Comparison of ENCODE assay signal across 9 cellular contexts in genomic region chr9:22452415-22453010, GRCh38. TPM values are rescaled to one million over a fixed set of nuclear protein-coding genes. Genes with fewer than 3 reads are reported as not detected.
DNase-seq lines count a peak whose midpoint lies in the region; TF ChIP-seq lines count a peak whose summit lies in the region.
"Had no signal": no experiment of that assay in that cellular context is flagged by ENCODE, and none has a peak within 500 bp of the region (broad histone marks: within the 10 kb centered on the region; RNA-seq: fewer than 3 reads in every experiment).

No MANE protein-coding gene starts in this region.

- DNase-seq in CD4-positive, alpha-beta memory T cell: peak; percentile 29 to 48 (median 35)
- peak; percentile 40 for DNase-seq in GM20000 (ENCODE audit: low spot score)
- peak; percentile 47 for DNase-seq in M059J (ENCODE audit: low read depth)
- peak; percentile 48 for DNase-seq in activated CD4-positive, alpha-beta T cell treated with anti-CD3 and anti-CD28 coated beads, Interleukin-2, amount 10 ng/mL, durations not matched to agents 7 days and 5 days
- DNase-seq in fibroblast of pulmonary artery (ENCODE audit: low read depth): peak; percentile 61
- DNase-seq in putamen (ENCODE audit: low spot score): peak; percentile 7
- DNase-seq in NOMO-1 (lab: John Stamatoyannopoulos, UW; ENCODE audit: unreplicated experiment in 2 of 2): no peak
- no peak for DNase-seq in NCI-H187 (lab: John Stamatoyannopoulos, UW)

- POLR2A ChIA-PET in CD4-positive, alpha-beta memory T cell (lab: Charles Lee; ENCODE audit: partially characterized antibody): interaction anchor here (1.1 kb wide), 1 partner anchor 641 kb away, joined by 3 read pairs; no protein-coding TSS in a partner anchor
- POLR2A ChIA-PET in activated CD4-positive, alpha-beta T cell treated with anti-CD3 and anti-CD28 coated beads, Interleukin-2, amount 10 ng/mL, durations not matched to agents 7 days and 5 days (lab: Charles Lee): interaction anchor here (0.6 kb wide), 1 partner anchor 219 kb away, joined by 3 read pairs; no protein-coding TSS in a partner anchor

- intact Hi-C loops in CD4-positive, alpha-beta memory T cell (cut with micrococcal nuclease): loop anchor here (1.0 to 5.0 kb wide), 4 partner anchors 146 to 1215 kb away; no protein-coding TSS in a partner anchor

- H3K4me1 ChIP-seq in CD4-positive, alpha-beta memory T cell (ENCODE audit: insufficient read depth, low read length): peaks cover 3% of the 10 kb centered on the region

- peaks cover 14% of the 10 kb centered on the region for H3K27me3 ChIP-seq in CD4-positive, alpha-beta memory T cell (ENCODE audit: insufficient read depth, low read length)

- CTCF ChIA-PET in CD4-positive, alpha-beta memory T cell (lab: Charles Lee; ENCODE audit: partially characterized antibody): interaction anchor here (0.8 to 3.0 kb wide), 8 partner anchors 8 to 649 kb away, joined by 3 to 37 read pairs (median 6); partner anchors contain the start of gene CDKN2B
- CTCF ChIA-PET in activated CD4-positive, alpha-beta T cell treated with anti-CD3 and anti-CD28 coated beads, Interleukin-2, amount 10 ng/mL, durations not matched to agents 7 days and 5 days (lab: Charles Lee): interaction anchor here (1.1 kb wide), 1 partner anchor 145 kb away, joined by 3 read pairs; no protein-coding TSS in a partner anchor

- no peak overlapping the region for H3K27ac ChIP-seq in CD4-positive, alpha-beta memory T cell (ENCODE audit: low read depth, low read length)

- peaks cover 0 to 7% (median 3%) of the 10 kb centered on the region in 4 donors for H3K4me1 Mint-ChIP-seq in CD4-positive, alpha-beta memory T cell
- no peaks in the 10 kb centered on the region for H3K4me1 Mint-ChIP-seq in activated CD4-positive, alpha-beta T cell treated with anti-CD3 and anti-CD28 coated beads, Interleukin-2, amount 10 ng/mL, durations not matched to agents 7 days and 5 days

- no peaks in the 10 kb centered on the region for H3K36me3 Mint-ChIP-seq in CD4-positive, alpha-beta memory T cell
- no peaks in the 10 kb centered on the region for H3K36me3 Mint-ChIP-seq in activated CD4-positive, alpha-beta T cell treated with anti-CD3 and anti-CD28 coated beads, Interleukin-2, amount 10 ng/mL, durations not matched to agents 7 days and 5 days (ENCODE audit: low read depth)
- H3K36me3 Mint-ChIP-seq: naive thymus-derived CD8-positive, alpha-beta T cell had no signal

- no peaks in the 10 kb centered on the region for H3K9me3 ChIP-seq in CD4-positive, alpha-beta memory T cell (ENCODE audit: control insufficient read depth in 1 of 2, low read length in 2 of 2)

- no peaks in the 10 kb centered on the region for H3K9me3 Mint-ChIP-seq in CD4-positive, alpha-beta memory T cell
- no peaks in the 10 kb centered on the region for H3K9me3 Mint-ChIP-seq in activated CD4-positive, alpha-beta T cell treated with anti-CD3 and anti-CD28 coated beads, Interleukin-2, amount 10 ng/mL, durations not matched to agents 7 days and 5 days
- H3K9me3 Mint-ChIP-seq: naive thymus-derived CD8-positive, alpha-beta T cell had no signal

- peak; percentile 81 for TF ChIP-seq CTCF in GM20000 (IDR thresholded peaks at IDR 0.05; ENCODE audit: extremely low read depth, missing control alignments)
- TF ChIP-seq CTCF in fibroblast of pulmonary artery (IDR thresholded peaks at IDR 0.05; ENCODE audit: low read length, missing control alignments): peak; percentile 74

- no peak overlapping the region for H3K4me3 ChIP-seq in CD4-positive, alpha-beta memory T cell (ENCODE audit: low read length in 2 of 2)
- H3K4me3 ChIP-seq in fibroblast of pulmonary artery (replicated peaks; ENCODE audit: low read depth, low read length): no peak overlapping the region

- H3K4me3 Mint-ChIP-seq in CD4-positive, alpha-beta memory T cell: no peak overlapping the region
- H3K4me3 Mint-ChIP-seq in activated CD4-positive, alpha-beta T cell treated with anti-CD3 and anti-CD28 coated beads, Interleukin-2, amount 10 ng/mL, durations not matched to agents 7 days and 5 days: no peak overlapping the region
- H3K4me3 Mint-ChIP-seq: naive thymus-derived CD8-positive, alpha-beta T cell had no signal

- H3K27me3 Mint-ChIP-seq in CD4-positive, alpha-beta memory T cell: peaks cover 23 to 31% of the 10 kb centered on the region in 2 donors
- peaks cover 25% of the 10 kb centered on the region for H3K27me3 Mint-ChIP-seq in activated CD4-positive, alpha-beta T cell treated with anti-CD3 and anti-CD28 coated beads, Interleukin-2, amount 10 ng/mL, durations not matched to agents 7 days and 5 days

- H3K27ac Mint-ChIP-seq in CD4-positive, alpha-beta memory T cell: no peak overlapping the region
- H3K27ac Mint-ChIP-seq in activated CD4-positive, alpha-beta T cell treated with anti-CD3 and anti-CD28 coated beads, Interleukin-2, amount 10 ng/mL, durations not matched to agents 7 days and 5 days: no peak overlapping the region
- H3K27ac Mint-ChIP-seq: naive thymus-derived CD8-positive, alpha-beta T cell had no signal

- no peaks in the 10 kb centered on the region for H3K36me3 ChIP-seq in CD4-positive, alpha-beta memory T cell (ENCODE audit: insufficient read depth, low read length)

RNA-seq across cellular contexts. Expression of gene DMRTA1, which starts 5.9 kb away (rescaled TPM):
- total RNA-seq in CD4-positive, alpha-beta memory T cell: not detected
- polyA plus RNA-seq in CD4-positive, alpha-beta memory T cell: under 1 TPM in 1 of 2 donors, not detected in 1; 0.03 TPM
- 2.4 and 3.1 TPM in 2 replicates for total RNA-seq in M059J (2014; rRNA removed; shearing (Covaris generic))
- not detected for total RNA-seq in activated CD4-positive, alpha-beta T cell treated with anti-CD3 and anti-CD28 coated beads, Interleukin-2, amount 10 ng/mL, durations not matched to agents 7 days and 5 days
- total RNA-seq: naive thymus-derived CD8-positive, alpha-beta T cell had no signal

Comparison
In these comparisons a context has a peak if more than half of its experiments do, and no peak if none do; other contexts are left out.
1. DNase-seq: peak in CD4-positive, alpha-beta memory T cell (5 of 5), GM20000 (single experiment), M059J (single experiment), activated CD4-positive, alpha-beta T cell treated with anti-CD3 and anti-CD28 coated beads, Interleukin-2, amount 10 ng/mL, durations not matched to agents 7 days and 5 days (single experiment), fibroblast of pulmonary artery (single experiment) and putamen (single experiment); none in NOMO-1 (0 of 2) and NCI-H187 (0 of 2).